ENCODE assay signal across 9 cellular contexts in the genomic region with DNA sequence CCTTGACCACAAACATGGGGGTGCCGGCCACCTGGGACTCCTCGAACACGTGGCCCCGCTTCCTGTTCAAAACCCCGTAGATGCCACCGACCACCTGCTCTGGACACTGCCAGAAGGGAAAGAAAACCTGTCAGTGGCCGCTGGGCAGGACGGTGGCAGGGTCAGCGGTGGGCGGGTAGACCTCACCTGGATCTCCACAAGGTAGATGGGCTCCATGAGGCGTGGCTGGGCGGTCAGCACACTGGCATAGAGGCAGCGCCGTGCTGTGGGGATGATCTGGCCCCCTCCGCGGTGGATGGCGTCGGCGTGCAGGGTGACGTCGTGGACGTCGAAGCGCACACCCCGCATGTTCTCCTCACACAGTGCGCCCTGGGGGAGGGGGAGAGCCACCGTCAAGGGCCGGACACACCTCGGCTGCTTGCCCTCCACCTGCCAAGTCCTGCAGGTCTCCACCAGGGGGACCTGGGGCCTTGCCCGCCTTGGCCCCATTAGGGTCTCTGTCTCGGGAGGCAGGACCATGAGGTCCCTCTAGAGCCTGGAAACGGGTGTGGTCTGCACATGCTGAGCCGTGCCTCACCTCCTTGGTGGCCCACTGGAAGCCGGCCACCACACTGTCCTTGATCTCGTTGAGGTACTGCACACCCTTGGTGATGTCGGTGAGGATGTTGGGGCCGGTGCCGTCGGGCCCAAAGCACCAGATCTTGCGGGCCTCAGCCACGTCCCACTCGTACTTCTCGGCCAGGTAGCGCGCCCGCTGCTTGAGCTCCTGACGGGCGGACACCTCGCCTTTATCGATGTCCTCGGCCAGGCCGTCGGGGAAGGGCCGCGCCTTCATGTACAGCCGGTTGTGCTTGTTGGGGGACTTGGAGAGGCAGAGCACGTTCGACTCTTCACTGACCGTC. TPM values are rescaled to one million over a fixed set of nuclear protein-coding genes. Genes with fewer than 3 reads are reported as not detected.
A peak's percentile ranks its signal among the peaks of the same experiment; 100 is the strongest.
DNase-seq lines count a peak whose midpoint lies in the region; ATAC-seq and TF ChIP-seq lines count a peak whose summit lies in the region.
"Had no signal": no experiment of that assay in that cellular context is flagged by ENCODE, and none has a peak within 500 bp of the region (broad histone marks: within the 10 kb centered on the region; RNA-seq: fewer than 3 reads in every experiment).

No MANE protein-coding gene starts in this region.

- H3K36me3 ChIP-seq in lower lobe of right lung, result peaks cover 76% of the 10 kb centered on the region

- no peak overlapping the region for H3K4me3 ChIP-seq in AG09309 (ENCODE audit: control insufficient read depth, low read depth, low read length)
- H3K4me3 ChIP-seq in lower lobe of right lung, result no peak overlapping the region
- H3K4me3 ChIP-seq: breast epithelium had no signal

- H3K9me3 Mint-ChIP-seq in activated naive CD8-positive, alpha-beta T cell treated with anti-CD3 and anti-CD28 coated beads, Interleukin-2, amount 50 U/mL, for 24 hours, result no peaks in the 10 kb centered on the region
- H3K9me3 Mint-ChIP-seq in CD4-positive, alpha-beta T cell, result no peaks in the 10 kb centered on the region

- DNase-seq in AG09309 (ENCODE audit: low read depth) (no peak), lower lobe of right lung (no peak), NCI-H2171 (lab: John Stamatoyannopoulos, UW) (no peak), NCI-H774 (lab: John Stamatoyannopoulos, UW) (no peak), GM13976 (ENCODE audit: low spot score) (no peak)
- no peak for DNase-seq in activated naive CD8-positive, alpha-beta T cell treated with anti-CD3 and anti-CD28 coated beads, Interleukin-2, amount 50 U/mL, for 24 hours
- DNase-seq in CD4-positive, alpha-beta T cell, result no peak

- peaks cover 33% of the 10 kb centered on the region for H3K4me1 Mint-ChIP-seq in activated naive CD8-positive, alpha-beta T cell treated with anti-CD3 and anti-CD28 coated beads, Interleukin-2, amount 50 U/mL, for 24 hours
- peaks cover 5% of the 10 kb centered on the region for H3K4me1 Mint-ChIP-seq in CD4-positive, alpha-beta T cell (ENCODE audit: low read depth)

- H3K27ac ChIP-seq in lower lobe of right lung, result no peak overlapping the region
- H3K27ac ChIP-seq in CD4-positive, alpha-beta T cell (ENCODE audit: low read depth, low read length), result no peak overlapping the region
- H3K27ac ChIP-seq: breast epithelium had no signal

- H3K27ac Mint-ChIP-seq in activated naive CD8-positive, alpha-beta T cell treated with anti-CD3 and anti-CD28 coated beads, Interleukin-2, amount 50 U/mL, for 24 hours, result no peak overlapping the region
- H3K27ac Mint-ChIP-seq in CD4-positive, alpha-beta T cell, result no peak overlapping the region

- ATAC-seq in activated naive CD8-positive, alpha-beta T cell treated with anti-CD3 and anti-CD28 coated beads, Interleukin-2, amount 50 U/mL, for 24 hours, result peak; percentile 1
- ATAC-seq in lower lobe of right lung, result peak; percentile 5 to 32
- no peak for ATAC-seq in CD4-positive, alpha-beta T cell (ENCODE audit: poor library complexity)

- POLR2A ChIA-PET in CD4-positive, alpha-beta T cell (lab: Charles Lee), result interaction anchor here (0.6 to 2.4 kb wide), 4 partner anchors 7 to 813 kb away, joined by 3 to 9 read pairs (median 3); partner anchors contain the start of gene EEF2

- H3K4me3 Mint-ChIP-seq in activated naive CD8-positive, alpha-beta T cell treated with anti-CD3 and anti-CD28 coated beads, Interleukin-2, amount 50 U/mL, for 24 hours, result peak overlapping the region; percentile 16
- no peak overlapping the region for H3K4me3 Mint-ChIP-seq in CD4-positive, alpha-beta T cell

- CTCF ChIA-PET in CD4-positive, alpha-beta T cell (lab: Charles Lee), result no interaction called here

- in situ Hi-C loops in GM13976 (cut with MboI; ENCODE audit: low sequenced_read_pairs, unreplicated experiment), result no loop called here

- H3K9me3 ChIP-seq in lower lobe of right lung, result no peaks in the 10 kb centered on the region
- no peaks in the 10 kb centered on the region for H3K9me3 ChIP-seq in CD4-positive, alpha-beta T cell (ENCODE audit: control insufficient read depth, low read length)
- H3K9me3 ChIP-seq: breast epithelium had no signal

- H3K36me3 Mint-ChIP-seq in activated naive CD8-positive, alpha-beta T cell treated with anti-CD3 and anti-CD28 coated beads, Interleukin-2, amount 50 U/mL, for 24 hours (ENCODE audit: low read depth), result peaks cover 67% of the 10 kb centered on the region
- H3K36me3 Mint-ChIP-seq in CD4-positive, alpha-beta T cell (ENCODE audit: low read depth), result peaks cover 69% of the 10 kb centered on the region

- no peaks in the 10 kb centered on the region for H3K27me3 ChIP-seq in lower lobe of right lung (ENCODE audit: low read depth)
- H3K27me3 ChIP-seq in CD4-positive, alpha-beta T cell (ENCODE audit: control insufficient read depth, insufficient read depth, low read length), result no peaks in the 10 kb centered on the region
- H3K27me3 ChIP-seq: breast epithelium had no signal

- intact Hi-C loops in lower lobe of right lung (cut with DNase I), result no loop called here
- intact Hi-C loops in CD4-positive, alpha-beta T cell (cut with DNase I, micrococcal nuclease), result no loop called here

- TF ChIP-seq CTCF in AG09309 (IDR thresholded peaks at IDR 0.05; ENCODE audit: control insufficient read depth, insufficient read depth, low read depth, low read length, missing control alignments), result peak; percentile 31
- 0 out of 2 replicates have a peak, but pooled peaks have one; percentile 3 for TF ChIP-seq CTCF in GM12874 (IDR thresholded peaks at IDR 0.05; ENCODE audit: insufficient read depth, low read depth, low read length)
- TF ChIP-seq CTCF in lower lobe of right lung (IDR thresholded peaks at IDR 0.05), result no peak
- no peak for TF ChIP-seq CTCF in CD4-positive, alpha-beta T cell (IDR thresholded peaks at IDR 0.05)
- no peak for TF ChIP-seq CTCF in GM13976 (IDR thresholded peaks at IDR 0.05; ENCODE audit: borderline replicate concordance, control extremely low read depth, extremely low read depth, insufficient read depth, missing control alignments)

- H3K27me3 Mint-ChIP-seq in activated naive CD8-positive, alpha-beta T cell treated with anti-CD3 and anti-CD28 coated beads, Interleukin-2, amount 50 U/mL, for 24 hours, result no peaks in the 10 kb centered on the region
- H3K27me3 Mint-ChIP-seq in CD4-positive, alpha-beta T cell, result no peaks in the 10 kb centered on the region

- H3K4me1 ChIP-seq in lower lobe of right lung, result peaks cover 4% of the 10 kb centered on the region
- H3K4me1 ChIP-seq: breast epithelium had no signal

RNA-seq across cellular contexts. Expression of gene DAPK3, which starts 6.6 kb away (rescaled TPM):
- total RNA-seq in lower lobe of right lung, result 50.5 TPM
- 10 to 100 TPM; 21.1 to 22.9 TPM for total RNA-seq in CD4-positive, alpha-beta T cell

RNA-seq across cellular contexts. Expression of gene EEF2, which starts 7.8 kb away (rescaled TPM):
- 1,984 TPM for total RNA-seq in lower lobe of right lung
- 1,000 to 10,000 TPM; 2,756 to 2,866 TPM for total RNA-seq in CD4-positive, alpha-beta T cell

RNA-seq across cellular contexts. Expression of gene PIAS4, which starts 30.0 kb away (rescaled TPM):
- total RNA-seq in lower lobe of right lung, result 27.6 TPM
- total RNA-seq in CD4-positive, alpha-beta T cell, result 10 to 100 TPM; 14.5 to 16.5 TPM

RNA-seq across cellular contexts. Expression of gene NMRK2, which starts 44.6 kb away (rescaled TPM):
- not detected for total RNA-seq in lower lobe of right lung
- not detected for total RNA-seq in CD4-positive, alpha-beta T cell

Comparison
In these comparisons a context has a peak if more than half of its experiments do, and no peak if none do; other contexts are left out.
1. CTCF ChIP-seq: peak in AG09309 (single experiment) and GM12874 (single experiment); none in lower lobe of right lung (single experiment), CD4-positive, alpha-beta T cell (single experiment) and GM13976 (single experiment).